32 cellular contexts compared by ENCODE assay signal in the genomic region with DNA sequence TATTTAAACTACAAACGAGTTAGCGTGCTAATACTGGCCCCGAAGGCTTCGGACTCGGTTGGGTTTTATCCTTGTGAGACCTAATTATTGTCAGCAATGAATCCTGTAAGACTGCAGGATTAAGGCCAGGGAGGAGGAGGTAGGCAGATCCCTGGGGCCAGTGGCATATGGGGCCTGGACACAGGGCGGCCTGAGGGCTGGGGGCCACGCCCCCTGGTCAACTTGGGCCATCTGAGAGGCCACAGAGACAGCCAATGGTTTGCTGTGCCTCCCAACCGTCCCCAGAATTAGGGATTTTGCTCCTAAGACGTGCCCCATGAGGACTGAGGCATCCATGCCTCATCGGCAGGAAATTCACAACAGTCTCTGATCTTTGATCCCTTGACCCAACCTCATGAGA. TPM values are rescaled to one million over a fixed set of nuclear protein-coding genes. Genes with fewer than 3 reads are reported as not detected.
"Had no signal": no experiment of that assay in that cellular context is flagged by ENCODE, and none has a peak within 500 bp of the region (broad histone marks: within the 10 kb centered on the region; RNA-seq: fewer than 3 reads in every experiment).

No MANE protein-coding gene starts in this region.

- ATAC-seq: activated CD4-positive, CD25-positive, alpha-beta regulatory T cell treated with anti-CD3 and anti-CD28 coated beads, Interleukin-2, amount 50 U/mL, for 24 hours; activated CD8-positive, alpha-beta memory T cell treated with anti-CD3 and anti-CD28 coated beads, Interleukin-2, amount 10 ng/mL, durations not matched to agents 7 days and 5 days; activated T-cell treated with anti-CD3 and anti-CD28 coated beads, Interleukin-2, amount 50 U/mL, for 72 hours; activated T-helper 17 cell treated with anti-CD3 and anti-CD28 coated beads, Interleukin-2, amount 50 U/mL, for 72 hours; PC-3; WTC11 had no signal

- H3K36me3 ChIP-seq: ascending aorta, breast epithelium, Peyer's patch, SJSA1 had no signal

- H3K9ac ChIP-seq: SK-N-SH had no signal

- H3K27me3 Mint-ChIP-seq: activated naive CD4-positive, alpha-beta T cell treated with anti-CD3 and anti-CD28 coated beads, Interleukin-2, amount 50 U/mL, for 24 hours had no signal

- H3K9me3 ChIP-seq: ascending aorta, breast epithelium, Peyer's patch, SJSA1, SK-N-SH had no signal

- H3K9me3 Mint-ChIP-seq: activated CD4-positive, alpha-beta memory T cell treated with anti-CD3 and anti-CD28 coated beads, Interleukin-2, amount 10 ng/mL, durations not matched to agents 7 days and 5 days; activated naive CD4-positive, alpha-beta T cell treated with anti-CD3 and anti-CD28 coated beads, Interleukin-2, amount 50 U/mL, for 24 hours; activated naive CD8-positive, alpha-beta T cell treated with anti-CD3 and anti-CD28 coated beads, Interleukin-2, amount 10 ng/mL, durations not matched to agents 7 days and 5 days; activated T-cell treated with anti-CD3 and anti-CD28 coated beads, Interleukin-2, amount 50 U/mL, for 72 hours; activated T-helper 17 cell treated with anti-CD3 and anti-CD28 coated beads, Interleukin-2, amount 50 U/mL, for 72 hours; T-helper 1 cell treated with Interleukin-12 subunit alpha and Interleukin-12 subunit beta and Interleukin-4 antibody, amounts not matched to agents 30 μg/mL and 1 μg/mL, for 36 hours; T-helper 2 cell treated with Interferon-gamma antibody and Interleukin-4, amounts not matched to agents 5 μg/mL and 100 μg/mL, for 36 hours; WTC11 had no signal

- H3K27ac Mint-ChIP-seq: activated CD4-positive, alpha-beta memory T cell treated with anti-CD3 and anti-CD28 coated beads, Interleukin-2, amount 10 ng/mL, durations not matched to agents 7 days and 5 days; activated CD8-positive, alpha-beta memory T cell treated with anti-CD3 and anti-CD28 coated beads, Interleukin-2, amount 10 ng/mL, durations not matched to agents 7 days and 5 days; activated naive CD4-positive, alpha-beta T cell treated with anti-CD3 and anti-CD28 coated beads, Interleukin-2, amount 50 U/mL, for 24 hours; activated naive CD8-positive, alpha-beta T cell treated with anti-CD3 and anti-CD28 coated beads, Interleukin-2, amount 10 ng/mL, durations not matched to agents 7 days and 5 days; activated T-cell treated with anti-CD3 and anti-CD28 coated beads, Interleukin-2, amount 50 U/mL, for 72 hours; activated T-helper 17 cell treated with anti-CD3 and anti-CD28 coated beads, Interleukin-2, amount 50 U/mL, for 72 hours; T-helper 1 cell treated with Interleukin-12 subunit alpha and Interleukin-12 subunit beta and Interleukin-4 antibody, amounts not matched to agents 30 μg/mL and 1 μg/mL, for 36 hours; T-helper 2 cell treated with Interferon-gamma antibody and Interleukin-4, amounts not matched to agents 5 μg/mL and 100 μg/mL, for 36 hours; WTC11 had no signal

- H3K4me3 ChIP-seq: ascending aorta, breast epithelium, Peyer's patch, SJSA1 had no signal

- H3K36me3 Mint-ChIP-seq: activated CD8-positive, alpha-beta memory T cell treated with anti-CD3 and anti-CD28 coated beads, Interleukin-2, amount 10 ng/mL, durations not matched to agents 7 days and 5 days; activated naive CD4-positive, alpha-beta T cell treated with anti-CD3 and anti-CD28 coated beads, Interleukin-2, amount 50 U/mL, for 24 hours; activated naive CD8-positive, alpha-beta T cell treated with anti-CD3 and anti-CD28 coated beads, Interleukin-2, amount 10 ng/mL, durations not matched to agents 7 days and 5 days; WTC11 had no signal

- H3K4me1 Mint-ChIP-seq: activated CD4-positive, alpha-beta memory T cell treated with anti-CD3 and anti-CD28 coated beads, Interleukin-2, amount 10 ng/mL, durations not matched to agents 7 days and 5 days; activated CD8-positive, alpha-beta memory T cell treated with anti-CD3 and anti-CD28 coated beads, Interleukin-2, amount 10 ng/mL, durations not matched to agents 7 days and 5 days; activated naive CD4-positive, alpha-beta T cell treated with anti-CD3 and anti-CD28 coated beads, Interleukin-2, amount 50 U/mL, for 24 hours; activated naive CD8-positive, alpha-beta T cell treated with anti-CD3 and anti-CD28 coated beads, Interleukin-2, amount 10 ng/mL, durations not matched to agents 7 days and 5 days; activated T-helper 17 cell treated with anti-CD3 and anti-CD28 coated beads, Interleukin-2, amount 50 U/mL, for 72 hours; WTC11 had no signal

- H3K4me3 Mint-ChIP-seq: activated CD4-positive, alpha-beta memory T cell treated with anti-CD3 and anti-CD28 coated beads, Interleukin-2, amount 10 ng/mL, durations not matched to agents 7 days and 5 days; activated CD8-positive, alpha-beta memory T cell treated with anti-CD3 and anti-CD28 coated beads, Interleukin-2, amount 10 ng/mL, durations not matched to agents 7 days and 5 days; activated naive CD4-positive, alpha-beta T cell treated with anti-CD3 and anti-CD28 coated beads, Interleukin-2, amount 50 U/mL, for 24 hours; activated naive CD8-positive, alpha-beta T cell treated with anti-CD3 and anti-CD28 coated beads, Interleukin-2, amount 10 ng/mL, durations not matched to agents 7 days and 5 days; activated T-cell treated with anti-CD3 and anti-CD28 coated beads, Interleukin-2, amount 50 U/mL, for 72 hours; activated T-helper 17 cell treated with anti-CD3 and anti-CD28 coated beads, Interleukin-2, amount 50 U/mL, for 72 hours; T-helper 1 cell treated with Interleukin-12 subunit alpha and Interleukin-12 subunit beta and Interleukin-4 antibody, amounts not matched to agents 30 μg/mL and 1 μg/mL, for 36 hours; T-helper 2 cell treated with Interferon-gamma antibody and Interleukin-4, amounts not matched to agents 5 μg/mL and 100 μg/mL, for 36 hours; WTC11 had no signal

- H3K27me3 ChIP-seq: ascending aorta, Peyer's patch had no signal

- DNase-seq: activated CD4-positive, alpha-beta memory T cell treated with anti-CD3 and anti-CD28 coated beads, Interleukin-2, amount 10 ng/mL, durations not matched to agents 7 days and 5 days; activated CD4-positive, alpha-beta T cell treated with anti-CD3 and anti-CD28 coated beads for 48 hours; activated CD8-positive, alpha-beta memory T cell treated with anti-CD3 and anti-CD28 coated beads for 24 hours; activated CD8-positive, alpha-beta memory T cell treated with anti-CD3 and anti-CD28 coated beads, Interleukin-2, amount 10 ng/mL, durations not matched to agents 7 days and 5 days; activated effector memory CD4-positive, alpha-beta T cell treated with anti-CD3 and anti-CD28 coated beads, Interleukin-2, amount 50 U/mL, for 16 hours; activated naive CD4-positive, alpha-beta T cell treated with Interleukin-2 at 50 U/mL for 16 hours; activated naive CD8-positive, alpha-beta T cell treated with anti-CD3 and anti-CD28 coated beads, Interleukin-2, amount 10 ng/mL, durations not matched to agents 7 days and 5 days; activated T-cell treated with anti-CD3 and anti-CD28 coated beads, Interleukin-2, amount 50 U/mL, for 1 hour; activated T-cell treated with anti-CD3 and anti-CD28 coated beads, Interleukin-2, amount 50 U/mL, for 72 hours; amygdala; NCI-H1092 treated with DMSO at 0.1 percent for 48 hours; NCI-H1417; NCI-H1930; NCI-H2081 treated with DMSO at 0.1 percent for 48 hours; NCI-H226; NCI-H446 treated with DMSO at 0.1 percent for 48 hours; NCI-H69; NK-92 treated with Interleukin-12 subunit alpha and Interleukin-12 subunit beta, amount 100 ng/mL, for 24 hours; PC-3; Peyer's patch; RPMI8226; SHP77 treated with DMSO at 0.1 percent for 48 hours; SK-N-SH had no signal

- H3K4me1 ChIP-seq: ascending aorta, breast epithelium, Peyer's patch, SJSA1 had no signal

- H3K27ac ChIP-seq: ascending aorta, breast epithelium, Peyer's patch, SJSA1 had no signal

- H3K4me2 ChIP-seq: SK-N-SH had no signal

RNA-seq across cellular contexts. Expression of gene DISP3, which starts 31.1 kb away (rescaled TPM):
- total RNA-seq: ascending aorta, SJSA1 had no signal
